17 cellular contexts compared by ENCODE assay signal in the genomic region with DNA sequence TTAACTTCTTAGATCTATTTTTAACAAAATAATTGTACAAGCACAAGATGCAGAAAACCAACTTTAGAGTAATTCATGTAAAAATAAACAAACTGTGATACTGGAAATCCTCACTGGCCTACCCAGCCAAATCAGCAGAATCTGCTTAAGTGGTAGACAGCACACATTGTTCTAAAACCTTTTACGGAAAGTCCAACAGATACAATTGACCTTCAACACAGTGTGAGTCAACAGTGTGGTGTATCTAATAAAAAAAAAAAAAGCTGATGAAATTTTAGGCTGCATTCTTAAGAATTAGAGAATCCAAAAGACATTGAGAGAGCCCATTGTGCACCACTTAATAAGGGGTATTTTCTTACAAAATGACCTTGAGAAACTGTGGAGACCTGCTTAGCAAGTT.
DNase-seq lines count a peak whose midpoint lies in the region; ATAC-seq and TF ChIP-seq lines count a peak whose summit lies in the region.
"Had no signal": no experiment of that assay in that cellular context is flagged by ENCODE, and none has a peak within 500 bp of the region (broad histone marks: within the 10 kb centered on the region; RNA-seq: fewer than 3 reads in every experiment).

No MANE protein-coding gene starts in this region.

- H3K27ac ChIP-seq in coronary artery (peak overlapping the region; percentile 78 to 79), right atrium auricular region (peak overlapping the region; percentile 67 to 72), thyroid gland (peak overlapping the region in 2 of 3 donors; percentile 54 to 57)
- H3K27ac ChIP-seq: neural progenitor cell had no signal

- peaks cover 0 to 8% of the 10 kb centered on the region in 2 donors for H3K9me3 ChIP-seq in right atrium auricular region
- H3K9me3 ChIP-seq in thyroid gland, result no peaks in the 10 kb centered on the region
- H3K9me3 ChIP-seq: esophagus muscularis mucosa, HAP-1, sigmoid colon had no signal

- H3K4me3 ChIP-seq in coronary artery (no peak overlapping the region), right atrium auricular region (no peak overlapping the region), thyroid gland (replicated peaks in 1 of 3) (no peak overlapping the region)
- H3K4me3 ChIP-seq: esophagus muscularis mucosa, HAP-1, neural progenitor cell, sigmoid colon had no signal

- no peaks in the 10 kb centered on the region for H3K4me1 Mint-ChIP-seq in activated CD4-positive, alpha-beta T cell treated with anti-CD3 and anti-CD28 coated beads for 36 hours
- H3K4me1 Mint-ChIP-seq: neural progenitor cell; stimulated activated naive B cell treated with anti-CD40 and anti-IgM and Interleukin-4, amounts not matched to agents 10 μg/mL and 1 μg/mL and 100 μg/mL, for 72 hours had no signal

- no peaks in the 10 kb centered on the region for H3K36me3 Mint-ChIP-seq in activated CD4-positive, alpha-beta T cell treated with anti-CD3 and anti-CD28 coated beads for 36 hours (ENCODE audit: low read depth)
- H3K36me3 Mint-ChIP-seq: neural progenitor cell; stimulated activated naive B cell treated with anti-CD40 and anti-IgM and Interleukin-4, amounts not matched to agents 10 μg/mL and 1 μg/mL and 100 μg/mL, for 72 hours had no signal

- H3K36me3 ChIP-seq in right atrium auricular region (peaks cover 12% of the 10 kb centered on the region), thyroid gland (no peaks in the 10 kb centered on the region)
- H3K36me3 ChIP-seq: HAP-1, neural progenitor cell had no signal

- DNase-seq in M059J (ENCODE audit: low read depth) (peak; percentile 88), coronary artery (ENCODE audit: low spot score) (no peak), right atrium auricular region (ENCODE audit: low spot score) (no peak), thyroid gland (no peak), NCI-H345 (lab: John Stamatoyannopoulos, UW) (no peak)
- DNase-seq in activated CD4-positive, alpha-beta T cell treated with anti-CD3 and anti-CD28 coated beads for 36 hours, result no peak
- DNase-seq: activated CD4-positive, alpha-beta T cell treated with anti-CD3 and anti-CD28 coated beads, Interleukin-2, amount 50 U/mL, for 1 hour; activated T-cell treated with anti-CD3 and anti-CD28 coated beads, Interleukin-2, amount 50 U/mL, for 72 hours; cortex of kidney; NCI-H1092; sigmoid colon; stimulated activated naive B cell treated with anti-CD40 and anti-IgM and Interleukin-4, amounts not matched to agents 10 μg/mL and 1 μg/mL and 100 μg/mL, for 72 hours; T-helper 9 cell had no signal

- CTCF ChIA-PET in activated CD4-positive, alpha-beta T cell treated with anti-CD3 and anti-CD28 coated beads for 36 hours (lab: Charles Lee), result no interaction called here

- H3K9me3 Mint-ChIP-seq in activated CD4-positive, alpha-beta T cell treated with anti-CD3 and anti-CD28 coated beads for 36 hours (ENCODE audit: low read depth), result peaks cover 8% of the 10 kb centered on the region

- TF ChIP-seq CTCF in coronary artery (IDR thresholded peaks at IDR 0.05) (no peak), right atrium auricular region (IDR thresholded peaks at IDR 0.05) (no peak), thyroid gland (IDR thresholded peaks at IDR 0.05) (no peak)

- no peak overlapping the region for H3K4me3 Mint-ChIP-seq in activated CD4-positive, alpha-beta T cell treated with anti-CD3 and anti-CD28 coated beads for 36 hours
- H3K4me3 Mint-ChIP-seq: activated T-cell treated with anti-CD3 and anti-CD28 coated beads, Interleukin-2, amount 50 U/mL, for 72 hours; neural progenitor cell; stimulated activated naive B cell treated with anti-CD40 and anti-IgM and Interleukin-4, amounts not matched to agents 10 μg/mL and 1 μg/mL and 100 μg/mL, for 72 hours had no signal

- H3K27me3 ChIP-seq in right atrium auricular region (no peaks in the 10 kb centered on the region), thyroid gland (no peaks in the 10 kb centered on the region)
- H3K27me3 ChIP-seq: esophagus muscularis mucosa, neural progenitor cell, sigmoid colon had no signal

- TF ChIP-seq POLR2A in thyroid gland (IDR thresholded peaks at IDR 0.05), result no peak

- H3K4me1 ChIP-seq in right atrium auricular region (peaks cover 0 to 10% of the 10 kb centered on the region in 2 donors), thyroid gland (no peaks in the 10 kb centered on the region)
- H3K4me1 ChIP-seq: esophagus muscularis mucosa, HAP-1, neural progenitor cell had no signal

- POLR2A ChIA-PET in activated CD4-positive, alpha-beta T cell treated with anti-CD3 and anti-CD28 coated beads for 36 hours (lab: Charles Lee), result no interaction called here

- no peaks in the 10 kb centered on the region for H3K27me3 Mint-ChIP-seq in activated CD4-positive, alpha-beta T cell treated with anti-CD3 and anti-CD28 coated beads for 36 hours
- H3K27me3 Mint-ChIP-seq: stimulated activated naive B cell treated with anti-CD40 and anti-IgM and Interleukin-4, amounts not matched to agents 10 μg/mL and 1 μg/mL and 100 μg/mL, for 72 hours had no signal

- no peak overlapping the region for H3K27ac Mint-ChIP-seq in activated CD4-positive, alpha-beta T cell treated with anti-CD3 and anti-CD28 coated beads for 36 hours
- H3K27ac Mint-ChIP-seq: activated T-cell treated with anti-CD3 and anti-CD28 coated beads, Interleukin-2, amount 50 U/mL, for 72 hours; neural progenitor cell; stimulated activated naive B cell treated with anti-CD40 and anti-IgM and Interleukin-4, amounts not matched to agents 10 μg/mL and 1 μg/mL and 100 μg/mL, for 72 hours had no signal

- no peak for ATAC-seq in activated CD4-positive, alpha-beta T cell treated with anti-CD3 and anti-CD28 coated beads for 36 hours
- ATAC-seq in HG02885 (IDR thresholded peaks at IDR 0.05; ENCODE audit: poor library complexity, unreplicated experiment), result no peak
- ATAC-seq: activated T-cell treated with anti-CD3 and anti-CD28 coated beads, Interleukin-2, amount 50 U/mL, for 72 hours; stimulated activated naive B cell treated with anti-CD40 and anti-IgM and Interleukin-4, amounts not matched to agents 10 μg/mL and 1 μg/mL and 100 μg/mL, for 72 hours had no signal

- 61 to 67% methylated on average over 1 of the region's 1 CpG for WGBS in thyroid gland, 2 donors

- intact Hi-C loops in thyroid gland (cut with DNase I), result no loop called here
- intact Hi-C loops in activated CD4-positive, alpha-beta T cell treated with anti-CD3 and anti-CD28 coated beads for 36 hours (cut with DNase I, micrococcal nuclease), result no loop called here
